ENCODE assay signal across 1 cellular context in the genomic region with DNA sequence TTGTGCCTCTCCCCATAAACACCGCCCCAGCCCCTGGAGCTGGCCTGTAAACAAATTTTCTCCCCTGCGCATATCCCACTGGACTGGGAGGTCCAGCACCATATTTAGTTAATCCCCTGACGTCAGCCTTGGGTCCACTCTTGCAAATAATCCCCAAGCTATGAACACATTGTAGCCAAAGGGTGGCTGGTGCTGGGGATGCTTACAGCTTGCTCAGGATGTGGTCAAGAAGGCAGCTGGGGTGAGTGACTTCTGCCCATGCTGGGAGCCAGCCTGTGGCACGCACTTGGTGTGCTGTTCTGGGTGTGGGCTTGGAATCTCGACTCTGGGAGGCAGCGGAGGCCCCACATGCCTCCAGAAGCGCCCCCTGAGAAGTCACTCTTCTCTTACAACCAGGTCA.
A peak's percentile ranks its signal among the peaks of the same experiment; 100 is the strongest.
TF ChIP-seq lines count a peak whose summit lies in the region.

No MANE protein-coding gene starts in this region.

TF ChIP-seq in HEK293, 187 proteins besides CTCF, POLR2A, EP300 and RAD21:
- no peak for TF ChIP-seq ZNF449 (tag by site-specific recombination; IDR thresholded peaks at IDR 0.05)
- peak; percentile 47; the same call in 1 of the 2 replicates for TF ChIP-seq ZIC2 (tag by site-specific recombination; IDR thresholded peaks at IDR 0.05)
TF ChIP-seq in HEK293: peak in this region for 1.
